In genomic region chr14:35532783-35533356, GRCh38 we compare ENCODE assay signal across 8 cellular contexts. TPM values are rescaled to one million over a fixed set of nuclear protein-coding genes. Genes with fewer than 3 reads are reported as not detected.
DNase-seq lines count a peak whose midpoint lies in the region; ATAC-seq, FAIRE-seq and TF ChIP-seq lines count a peak whose summit lies in the region.

No MANE protein-coding gene starts in this region.

- H3K27ac Mint-ChIP-seq in activated CD4-positive, alpha-beta T cell treated with anti-CD3 and anti-CD28 coated beads, Interleukin-2, amount 10 ng/mL, durations not matched to agents 24 days and 14 days: no peak overlapping the region
- no peak overlapping the region for H3K27ac Mint-ChIP-seq in stimulated activated memory B cell treated with anti-CD40 and anti-IgM and Interleukin-4, amounts not matched to agents 10 μg/mL and 1 μg/mL and 100 μg/mL, for 72 hours

- peaks cover 69% of the 10 kb centered on the region for H3K27me3 Mint-ChIP-seq in activated CD4-positive, alpha-beta T cell treated with anti-CD3 and anti-CD28 coated beads, Interleukin-2, amount 10 ng/mL, durations not matched to agents 24 days and 14 days
- H3K27me3 Mint-ChIP-seq in stimulated activated memory B cell treated with anti-CD40 and anti-IgM and Interleukin-4, amounts not matched to agents 10 μg/mL and 1 μg/mL and 100 μg/mL, for 72 hours: peaks cover 67% of the 10 kb centered on the region

- peak overlapping the region; percentile 74 for H3K4me3 Mint-ChIP-seq in activated CD4-positive, alpha-beta T cell treated with anti-CD3 and anti-CD28 coated beads, Interleukin-2, amount 10 ng/mL, durations not matched to agents 24 days and 14 days
- H3K4me3 Mint-ChIP-seq in stimulated activated memory B cell treated with anti-CD40 and anti-IgM and Interleukin-4, amounts not matched to agents 10 μg/mL and 1 μg/mL and 100 μg/mL, for 72 hours: peak overlapping the region; percentile 79

- no peak for ATAC-seq in stimulated activated memory B cell treated with anti-CD40 and anti-IgM and Interleukin-4, amounts not matched to agents 10 μg/mL and 1 μg/mL and 100 μg/mL, for 72 hours

- intact Hi-C loops in activated CD4-positive, alpha-beta T cell treated with anti-CD3 and anti-CD28 coated beads, Interleukin-2, amount 10 ng/mL, durations not matched to agents 24 days and 14 days (cut with micrococcal nuclease): loop anchor here (5.0 to 10.0 kb wide), 2 partner anchors 98 to 154 kb away; no protein-coding TSS in a partner anchor

- FAIRE-seq in H54 (lab: Jason Lieb, UNC): no peak

- H3K4me3 ChIP-seq in fibroblast of pulmonary artery (replicated peaks; ENCODE audit: low read depth, low read length): peak overlapping the region; percentile 57

- H3K4me1 Mint-ChIP-seq in activated CD4-positive, alpha-beta T cell treated with anti-CD3 and anti-CD28 coated beads, Interleukin-2, amount 10 ng/mL, durations not matched to agents 24 days and 14 days: peaks cover 8% of the 10 kb centered on the region
- peaks cover 15% of the 10 kb centered on the region for H3K4me1 Mint-ChIP-seq in stimulated activated memory B cell treated with anti-CD40 and anti-IgM and Interleukin-4, amounts not matched to agents 10 μg/mL and 1 μg/mL and 100 μg/mL, for 72 hours

- no peak for DNase-seq in activated CD4-positive, alpha-beta T cell treated with anti-CD3 and anti-CD28 coated beads, Interleukin-2, amount 10 ng/mL, durations not matched to agents 24 days and 14 days
- no peak for DNase-seq in activated CD4-positive, alpha-beta T cell treated with anti-CD3 and anti-CD28 coated beads, Interleukin-2, amount 50 U/mL, for 1 hour
- DNase-seq in RPMI7951 (ENCODE audit: low read depth) (peak; percentile 2), fibroblast of pulmonary artery (ENCODE audit: low read depth) (no peak), H54 (ENCODE audit: insufficient read length, low spot score) (no peak), HK-2 (ENCODE audit: unreplicated experiment) (no peak)
- no peak for DNase-seq in stimulated activated CD4-positive, alpha-beta T cell treated with anti-CD3 and anti-CD28 coated beads, Interleukin-4, amount 100 ng/mL, for 1 hour

- H3K36me3 Mint-ChIP-seq in activated CD4-positive, alpha-beta T cell treated with anti-CD3 and anti-CD28 coated beads, Interleukin-2, amount 10 ng/mL, durations not matched to agents 24 days and 14 days (ENCODE audit: low read depth): no peaks in the 10 kb centered on the region
- H3K36me3 Mint-ChIP-seq in stimulated activated memory B cell treated with anti-CD40 and anti-IgM and Interleukin-4, amounts not matched to agents 10 μg/mL and 1 μg/mL and 100 μg/mL, for 72 hours: peaks cover 8% of the 10 kb centered on the region

- no peaks in the 10 kb centered on the region for H3K9me3 Mint-ChIP-seq in activated CD4-positive, alpha-beta T cell treated with anti-CD3 and anti-CD28 coated beads, Interleukin-2, amount 10 ng/mL, durations not matched to agents 24 days and 14 days
- no peaks in the 10 kb centered on the region for H3K9me3 Mint-ChIP-seq in stimulated activated memory B cell treated with anti-CD40 and anti-IgM and Interleukin-4, amounts not matched to agents 10 μg/mL and 1 μg/mL and 100 μg/mL, for 72 hours

- TF ChIP-seq CTCF in fibroblast of pulmonary artery (IDR thresholded peaks at IDR 0.05; ENCODE audit: low read length, missing control alignments): no peak

- no peak for TF ChIP-seq POLR2A in H54 (IDR thresholded peaks at IDR 0.05; ENCODE audit: low read depth, low read length)

RNA-seq across cellular contexts. Expression of gene INSM2, which starts 1.1 kb away (rescaled TPM):
- not detected in 2 replicates for total RNA-seq in activated CD4-positive, alpha-beta T cell treated with anti-CD3 and anti-CD28 coated beads, Interleukin-2, amount 10 ng/mL, durations not matched to agents 24 days and 14 days
- not detected in 2 replicates for total RNA-seq in RPMI7951 (2014; rRNA removed; shearing (Covaris generic))
